Comparison of ENCODE assay signal across 8 cellular contexts in genomic region chr3:177196473-177197040, GRCh38. TPM values are rescaled to one million over a fixed set of nuclear protein-coding genes. Genes with fewer than 3 reads are reported as not detected.
A peak's percentile ranks its signal among the peaks of the same experiment; 100 is the strongest.
DNase-seq lines count a peak whose midpoint lies in the region; ATAC-seq and TF ChIP-seq lines count a peak whose summit lies in the region.

No MANE protein-coding gene starts in this region.

- ATAC-seq in GM21529 (IDR thresholded peaks at IDR 0.05; ENCODE audit: unreplicated experiment) (no peak), HG03432 (IDR thresholded peaks at IDR 0.05; ENCODE audit: unreplicated experiment) (no peak)

- TF ChIP-seq CTCF in 22Rv1 (IDR thresholded peaks at IDR 0.05): no peak

- peak; percentile 36 for DNase-seq in GDM1 (lab: John Stamatoyannopoulos, UW)
- peak; percentile 38 for DNase-seq in NCI-H774 (lab: John Stamatoyannopoulos, UW)
- peak; percentile 40 for DNase-seq in activated naive CD4-positive, alpha-beta T cell treated with anti-CD3 and anti-CD28 coated beads, Interleukin-2, amount 50 U/mL, for 16 hours
- peak; percentile 65 for DNase-seq in globus pallidus (ENCODE audit: low spot score)
- peak; percentile 20 for DNase-seq in occipital lobe (lab: John Stamatoyannopoulos, UW)

- H3K27ac ChIP-seq in 22Rv1: peak overlapping the region; percentile 98

RNA-seq across cellular contexts. Expression of gene TBL1XR1, which starts 0.7 kb away (rescaled TPM):
- total RNA-seq in occipital lobe: 358 TPM
